21 cellular contexts compared by ENCODE assay signal in genomic region chr5:55276771-55277170, GRCh38. TPM values are rescaled to one million over a fixed set of nuclear protein-coding genes. Genes with fewer than 3 reads are reported as not detected.
DNase-seq lines count a peak whose midpoint lies in the region; ATAC-seq and TF ChIP-seq lines count a peak whose summit lies in the region.
"Had no signal": no experiment of that assay in that cellular context is flagged by ENCODE, and none has a peak within 500 bp of the region (broad histone marks: within the 10 kb centered on the region; RNA-seq: fewer than 3 reads in every experiment).

No MANE protein-coding gene starts in this region.

- DNase-seq in COLO829 (ENCODE audit: low spot score), result peak; percentile 82
- DNase-seq in RKO (ENCODE audit: low spot score), result peak; percentile 23
- DNase-seq in epithelial cell of esophagus (ENCODE audit: low read depth), result peak; percentile 71
- peak; percentile 24 for DNase-seq in non-pigmented ciliary epithelial cell (ENCODE audit: low read depth)
- no peak for DNase-seq in SKM-1 (lab: John Stamatoyannopoulos, UW; ENCODE audit: unreplicated experiment)
- DNase-seq in activated CD8-positive, alpha-beta memory T cell treated with anti-CD3 and anti-CD28 coated beads, Interleukin-2, amount 50 U/mL, for 4 hours, result no peak
- DNase-seq in mesenteric fat pad (ENCODE audit: low spot score), result no peak
- DNase-seq: activated CD4-positive, alpha-beta T cell treated with anti-CD3 and anti-CD28 coated beads for 1 hour; activated effector memory CD4-positive, alpha-beta T cell treated with anti-CD3 and anti-CD28 coated beads, Interleukin-2, amount 50 U/mL, for 16 hours; aorta; hippocampal formation; NCI-H2029; NCI-H524 treated with DMSO at 0.1 percent for 48 hours; right lobe of liver; stimulated activated CD4-positive, alpha-beta T cell treated with anti-CD3 and anti-CD28 coated beads, Interleukin-1b, Interleukin-23, amount 100 ng/mL, for 48 hours; T-helper 9 cell had no signal

- no peak for ATAC-seq in GM21390 (IDR thresholded peaks at IDR 0.05; ENCODE audit: unreplicated experiment)
- ATAC-seq: HepG2, right lobe of liver had no signal

- no peak overlapping the region for H3K4me3 ChIP-seq in epithelial cell of esophagus (ENCODE audit: low read length)
- H3K4me3 ChIP-seq: coronary artery, right lobe of liver, SJSA1 had no signal

- no peak for TF ChIP-seq CTCF in epithelial cell of esophagus (IDR thresholded peaks at IDR 0.05; ENCODE audit: insufficient read depth, low read depth, low read length, missing control alignments)

RNA-seq across cellular contexts. Expression of gene DHX29, which starts 30.7 kb away (rescaled TPM):
- 28.3 TPM for total RNA-seq in mesenteric fat pad

RNA-seq across cellular contexts. Expression of gene MTREX, which starts 31.0 kb away (rescaled TPM):
- 49.3 TPM for total RNA-seq in mesenteric fat pad

RNA-seq across cellular contexts. Expression of gene CCNO, which starts 43.4 kb away (rescaled TPM):
- total RNA-seq in mesenteric fat pad, result not detected

RNA-seq across cellular contexts. Expression of gene MCIDAS, which starts 49.7 kb away (rescaled TPM):
- total RNA-seq in mesenteric fat pad, result not detected
- total RNA-seq: endothelial cell of umbilical vein, HepG2, right lobe of liver had no signal

Comparison
In these comparisons a context has a peak if more than half of its experiments do, and no peak if none do; other contexts are left out.
1. DNase-seq: peak in COLO829 (single experiment), RKO (single experiment), epithelial cell of esophagus (single experiment) and non-pigmented ciliary epithelial cell (single experiment); none in SKM-1 (single experiment), activated CD8-positive, alpha-beta memory T cell treated with anti-CD3 and anti-CD28 coated beads, Interleukin-2, amount 50 U/mL, for 4 hours (single experiment) and mesenteric fat pad (single experiment).